In genomic region chr2:222738312-222738711, GRCh38 we compare ENCODE assay signal across 23 cellular contexts.
"Had no signal": no experiment of that assay in that cellular context is flagged by ENCODE, and none has a peak within 500 bp of the region (broad histone marks: within the 10 kb centered on the region; RNA-seq: fewer than 3 reads in every experiment).

No MANE protein-coding gene starts in this region.

- ATAC-seq: Panc1, PC-3, T-cell had no signal

- H3K9ac ChIP-seq: SK-N-SH had no signal

- H3K4me3 Mint-ChIP-seq: T-cell had no signal

- H3K27ac Mint-ChIP-seq: T-cell had no signal

- H3K9me3 Mint-ChIP-seq: T-cell had no signal

- H3K27ac ChIP-seq: RWPE1 had no signal

- H3K9me3 ChIP-seq: SK-N-SH had no signal

- H3K27me3 ChIP-seq: MG63 had no signal

- DNase-seq: Karpas-422; KG1; NCI-H1092; NCI-H1105 treated with DMSO at 0.1 percent for 48 hours; NCI-H1417 treated with DMSO at 0.1 percent for 48 hours; NCI-H146; NCI-H1694 treated with DMSO at 0.1 percent for 48 hours; NCI-H1930; NCI-H2081; NCI-H2107; NCI-H2227 treated with DMSO at 0.1 percent for 48 hours; NCI-H524; NCI-H526 treated with DMSO at 0.1 percent for 48 hours; NCI-H748 treated with DMSO at 0.1 percent for 48 hours; NK-92 treated with Interleukin-12 subunit alpha and Interleukin-12 subunit beta, amount 100 ng/mL, for 24 hours; PC-3; SHP77; SK-N-SH; SW 1271; T-cell had no signal

- H3K36me3 Mint-ChIP-seq: T-cell had no signal

- H3K36me3 ChIP-seq: MG63 had no signal

- H3K4me3 ChIP-seq: MG63 had no signal
